In genomic region chr10:6592080-6592479, GRCh38 we compare ENCODE assay signal across 16 cellular contexts. TPM values are rescaled to one million over a fixed set of nuclear protein-coding genes. Genes with fewer than 3 reads are reported as not detected.
DNase-seq lines count a peak whose midpoint lies in the region; ATAC-seq and TF ChIP-seq lines count a peak whose summit lies in the region.
"Had no signal": no experiment of that assay in that cellular context is flagged by ENCODE, and none has a peak within 500 bp of the region (broad histone marks: within the 10 kb centered on the region; RNA-seq: fewer than 3 reads in every experiment).

No MANE protein-coding gene starts in this region.

- DNase-seq in activated naive CD4-positive, alpha-beta T cell treated with anti-CD3 and anti-CD28 coated beads, Interleukin-2, amount 10 ng/mL, durations not matched to agents 7 days and 5 days, result no peak
- no peak for DNase-seq in activated naive CD4-positive, alpha-beta T cell treated with anti-CD3 and anti-CD28 coated beads, Interleukin-2, amount 50 U/mL, for 16 hours
- DNase-seq in activated CD4-positive, alpha-beta memory T cell treated with anti-CD3 and anti-CD28 coated beads for 36 hours, result no peak
- DNase-seq in effector memory CD8-positive, alpha-beta T cell, result no peak
- DNase-seq in lower leg skin (ENCODE audit: low spot score in 2 of 2) (no peak), H9 (no peak), A172 (ENCODE audit: low spot score) (no peak), Right ventricle myocardium superior (no peak)
- DNase-seq: dorsolateral prefrontal cortex, EL, IMR-90, NCI-H2029 treated with DMSO at 0.1 percent for 48 hours, right cardiac atrium, upper lobe of right lung had no signal

- H3K23ac ChIP-seq in H9 (ENCODE audit: insufficient read length, low read depth, low read length), result no peak overlapping the region

- H3K4me2 ChIP-seq in H9 (ENCODE audit: insufficient read depth, insufficient read length, low read length), result no peak overlapping the region

- no peaks in the 10 kb centered on the region for H3K23me2 ChIP-seq in H9 (ENCODE audit: insufficient read length, low read depth, low read length, poor library complexity, severe bottlenecking)

- no peak overlapping the region for H3K56ac ChIP-seq in H9 (ENCODE audit: insufficient read length, low read depth, low read length)

- no peak overlapping the region for H2BK120ac ChIP-seq in H9 (ENCODE audit: low read depth, low read length, poor library complexity, severe bottlenecking)

- no peak overlapping the region for H2AFZ ChIP-seq in H9 (ENCODE audit: low read length)

- no peak overlapping the region for H4K91ac ChIP-seq in H9 (ENCODE audit: insufficient read length, low read depth, low read length)

- no peak overlapping the region for H3K4ac ChIP-seq in H9 (ENCODE audit: low read depth, low read length)

- no peak overlapping the region for H3T11ph ChIP-seq in H9 (ENCODE audit: low read length)

- no peak for TF ChIP-seq CTCF in lower leg skin (IDR thresholded peaks at IDR 0.05)
- TF ChIP-seq CTCF in H9 (conservative IDR thresholded peaks at IDR 0.05), result no peak

- no peaks in the 10 kb centered on the region for H3K79me1 ChIP-seq in H9 (ENCODE audit: insufficient read depth, low read depth, low read length, poor library complexity, severe bottlenecking)

- ATAC-seq in effector memory CD8-positive, alpha-beta T cell (replicated peaks), result peak; percentile 88
- ATAC-seq in Right ventricle myocardium superior (ENCODE audit: poor library complexity), result no peak
- ATAC-seq: right cardiac atrium, upper lobe of right lung had no signal

- H3K9ac ChIP-seq in H9 (ENCODE audit: extremely low read depth, insufficient read length, low read length), result no peak overlapping the region

- H2BK12ac ChIP-seq in H9 (ENCODE audit: insufficient read length, low read depth, low read length), result no peak overlapping the region

- no peak overlapping the region for H2AK5ac ChIP-seq in H9 (ENCODE audit: insufficient read length, low read length)

- no peak for TF ChIP-seq POLR2A in lower leg skin (IDR thresholded peaks at IDR 0.05)

- H3K27ac ChIP-seq in H9 (ENCODE audit: insufficient read length, low read depth, low read length), result no peak overlapping the region
- H3K27ac ChIP-seq: upper lobe of right lung had no signal

- H3K14ac ChIP-seq in H9 (ENCODE audit: insufficient read depth, low read length), result no peak overlapping the region

- no peak overlapping the region for H2BK5ac ChIP-seq in H9 (ENCODE audit: insufficient read length, low read length)

- CTCF ChIA-PET in activated naive CD4-positive, alpha-beta T cell treated with anti-CD3 and anti-CD28 coated beads, Interleukin-2, amount 10 ng/mL, durations not matched to agents 7 days and 5 days (lab: Charles Lee), result interaction anchor here (0.8 to 5.0 kb wide), 7 partner anchors 10 to 118 kb away, joined by 3 to 40 read pairs (median 8); partner anchors contain the start of gene PRKCQ
- CTCF ChIA-PET in activated CD4-positive, alpha-beta memory T cell treated with anti-CD3 and anti-CD28 coated beads for 36 hours (lab: Charles Lee), result interaction anchor here (1.2 to 3.9 kb wide), 4 partner anchors 10 to 186 kb away, joined by 4 to 35 read pairs (median 8); partner anchors contain the start of gene PRKCQ

- H3K4me3 Mint-ChIP-seq in activated naive CD4-positive, alpha-beta T cell treated with anti-CD3 and anti-CD28 coated beads, Interleukin-2, amount 10 ng/mL, durations not matched to agents 7 days and 5 days, result peak overlapping the region; percentile 68
- H3K4me3 Mint-ChIP-seq in activated CD4-positive, alpha-beta memory T cell treated with anti-CD3 and anti-CD28 coated beads for 36 hours, result peak overlapping the region; percentile 38
- peak overlapping the region; percentile 49 to 63 for H3K4me3 Mint-ChIP-seq in effector memory CD8-positive, alpha-beta T cell
- H3K4me3 Mint-ChIP-seq in H9, result no peak overlapping the region

- no peak overlapping the region for H2BK20ac ChIP-seq in H9 (ENCODE audit: low read depth, low read length, poor library complexity, severe bottlenecking)

- peaks cover 81% of the 10 kb centered on the region for H3K36me3 Mint-ChIP-seq in activated naive CD4-positive, alpha-beta T cell treated with anti-CD3 and anti-CD28 coated beads, Interleukin-2, amount 10 ng/mL, durations not matched to agents 7 days and 5 days
- peaks cover 35% of the 10 kb centered on the region for H3K36me3 Mint-ChIP-seq in activated CD4-positive, alpha-beta memory T cell treated with anti-CD3 and anti-CD28 coated beads for 36 hours
- peaks cover 3% of the 10 kb centered on the region for H3K36me3 Mint-ChIP-seq in effector memory CD8-positive, alpha-beta T cell (ENCODE audit: insufficient read depth)
- H3K36me3 Mint-ChIP-seq in H9 (ENCODE audit: insufficient read depth in 1 of 3, low read depth in 3 of 3), result no peaks in the 10 kb centered on the region; a peak in 4 of 7 replicates

- no peaks in the 10 kb centered on the region for H3K27me3 Mint-ChIP-seq in activated naive CD4-positive, alpha-beta T cell treated with anti-CD3 and anti-CD28 coated beads, Interleukin-2, amount 10 ng/mL, durations not matched to agents 7 days and 5 days
- H3K27me3 Mint-ChIP-seq in activated CD4-positive, alpha-beta memory T cell treated with anti-CD3 and anti-CD28 coated beads for 36 hours, result no peaks in the 10 kb centered on the region
- no peaks in the 10 kb centered on the region for H3K27me3 Mint-ChIP-seq in effector memory CD8-positive, alpha-beta T cell
- no peaks in the 10 kb centered on the region for H3K27me3 Mint-ChIP-seq in H9 (ENCODE audit: low read depth)

- no peaks in the 10 kb centered on the region for H3K4me1 ChIP-seq in H9 (ENCODE audit: insufficient read depth, low read length)
- H3K4me1 ChIP-seq: upper lobe of right lung had no signal

- no peak overlapping the region for H3K4me3 ChIP-seq in lower leg skin (ENCODE audit: low read depth, poor library complexity, severe bottlenecking)
- H3K4me3 ChIP-seq: dorsolateral prefrontal cortex, HAP-1, upper lobe of right lung had no signal

- H3K79me2 ChIP-seq in H9 (ENCODE audit: insufficient read depth, low read length), result no peaks in the 10 kb centered on the region

- H4K8ac ChIP-seq in H9 (replicated peaks; ENCODE audit: insufficient read length, low read depth, low read length), result no peak overlapping the region

- POLR2A ChIA-PET in activated CD4-positive, alpha-beta memory T cell treated with anti-CD3 and anti-CD28 coated beads for 36 hours (lab: Charles Lee), result interaction anchor here (1.1 to 4.0 kb wide), 7 partner anchors 10 to 98 kb away, joined by 3 to 33 read pairs (median 5); partner anchors contain the start of gene PRKCQ

- no peak overlapping the region for H4K5ac ChIP-seq in H9 (ENCODE audit: insufficient read length, low read depth, low read length)

- H3K27me3 ChIP-seq in H9 (ENCODE audit: insufficient read depth, low read length), result no peaks in the 10 kb centered on the region
- H3K27me3 ChIP-seq: dorsolateral prefrontal cortex, upper lobe of right lung had no signal

- no peak overlapping the region for H3K18ac ChIP-seq in H9 (ENCODE audit: insufficient read length, low read depth, low read length)

- H3K9me3 Mint-ChIP-seq in activated naive CD4-positive, alpha-beta T cell treated with anti-CD3 and anti-CD28 coated beads, Interleukin-2, amount 10 ng/mL, durations not matched to agents 7 days and 5 days, result no peaks in the 10 kb centered on the region
- H3K9me3 Mint-ChIP-seq in activated CD4-positive, alpha-beta memory T cell treated with anti-CD3 and anti-CD28 coated beads for 36 hours, result no peaks in the 10 kb centered on the region
- no peaks in the 10 kb centered on the region for H3K9me3 Mint-ChIP-seq in effector memory CD8-positive, alpha-beta T cell
- H3K9me3 Mint-ChIP-seq in H9, result no peaks in the 10 kb centered on the region

- H3K27ac Mint-ChIP-seq in activated naive CD4-positive, alpha-beta T cell treated with anti-CD3 and anti-CD28 coated beads, Interleukin-2, amount 10 ng/mL, durations not matched to agents 7 days and 5 days, result peak overlapping the region; percentile 98
- H3K27ac Mint-ChIP-seq in activated CD4-positive, alpha-beta memory T cell treated with anti-CD3 and anti-CD28 coated beads for 36 hours, result peak overlapping the region; percentile 94
- peak overlapping the region; percentile 79 to 92 for H3K27ac Mint-ChIP-seq in effector memory CD8-positive, alpha-beta T cell
- no peak overlapping the region for H3K27ac Mint-ChIP-seq in H9

- no peaks in the 10 kb centered on the region for H4K20me1 ChIP-seq in H9 (ENCODE audit: control insufficient read depth, insufficient read depth, insufficient read length)

- H3K4me1 Mint-ChIP-seq in activated naive CD4-positive, alpha-beta T cell treated with anti-CD3 and anti-CD28 coated beads, Interleukin-2, amount 10 ng/mL, durations not matched to agents 7 days and 5 days, result peaks cover 95% of the 10 kb centered on the region
- H3K4me1 Mint-ChIP-seq in activated CD4-positive, alpha-beta memory T cell treated with anti-CD3 and anti-CD28 coated beads for 36 hours (ENCODE audit: low read depth), result peaks cover 88% of the 10 kb centered on the region
- peaks cover 42 to 56% of the 10 kb centered on the region in 2 donors for H3K4me1 Mint-ChIP-seq in effector memory CD8-positive, alpha-beta T cell (ENCODE audit: low read depth in 2 of 2)
- peaks cover 4 to 17% of the 10 kb centered on the region in 2 experiments for H3K4me1 Mint-ChIP-seq in H9

- H3K9me3 ChIP-seq in H9 (ENCODE audit: control insufficient read depth, low read depth, low read length), result no peaks in the 10 kb centered on the region
- H3K9me3 ChIP-seq: HAP-1, upper lobe of right lung had no signal

- intact Hi-C loops in activated CD4-positive, alpha-beta memory T cell treated with anti-CD3 and anti-CD28 coated beads for 36 hours (cut with micrococcal nuclease), result loop anchor here (1.0 kb wide), 2 partner anchors 9 to 20 kb away; no protein-coding TSS in a partner anchor
- intact Hi-C loops in lower leg skin (cut with DNase I; ENCODE audit: low total_unique reads) (no loop called here), Right ventricle myocardium superior (cut with DNase I) (no loop called here)

- no peak overlapping the region for H2BK15ac ChIP-seq in H9 (ENCODE audit: low read depth, low read length)

RNA-seq across cellular contexts. Expression of gene PRKCQ, which starts 12.0 kb away (rescaled TPM):
- 10 to 100 TPM; 44.3 to 45.2 TPM for total RNA-seq in activated CD4-positive, alpha-beta memory T cell treated with anti-CD3 and anti-CD28 coated beads for 36 hours
- total RNA-seq in lower leg skin (under 1 TPM in 2 of 4 donors, not detected in 2; 0.06 to 0.17 TPM), H9 (2021) (11.8 and 12.1 TPM in 2 replicates), Right ventricle myocardium superior (0.30 TPM)
- not detected in 2 replicates for total RNA-seq in A172 (2014; rRNA removed; shearing (Covaris generic))
- total RNA-seq: osteoblast had no signal

Comparison
In these comparisons a context has a peak if more than half of its experiments do, and no peak if none do; other contexts are left out.
1. H3K27ac Mint-ChIP-seq: peak in activated naive CD4-positive, alpha-beta T cell treated with anti-CD3 and anti-CD28 coated beads, Interleukin-2, amount 10 ng/mL, durations not matched to agents 7 days and 5 days (single experiment), activated CD4-positive, alpha-beta memory T cell treated with anti-CD3 and anti-CD28 coated beads for 36 hours (single experiment) and effector memory CD8-positive, alpha-beta T cell (2 of 2); none in H9 (0 of 3).
2. H3K4me3 Mint-ChIP-seq: peak in activated naive CD4-positive, alpha-beta T cell treated with anti-CD3 and anti-CD28 coated beads, Interleukin-2, amount 10 ng/mL, durations not matched to agents 7 days and 5 days (single experiment), activated CD4-positive, alpha-beta memory T cell treated with anti-CD3 and anti-CD28 coated beads for 36 hours (single experiment) and effector memory CD8-positive, alpha-beta T cell (2 of 2); none in H9 (0 of 2).